1 cellular context compared by ENCODE assay signal in the genomic region with DNA sequence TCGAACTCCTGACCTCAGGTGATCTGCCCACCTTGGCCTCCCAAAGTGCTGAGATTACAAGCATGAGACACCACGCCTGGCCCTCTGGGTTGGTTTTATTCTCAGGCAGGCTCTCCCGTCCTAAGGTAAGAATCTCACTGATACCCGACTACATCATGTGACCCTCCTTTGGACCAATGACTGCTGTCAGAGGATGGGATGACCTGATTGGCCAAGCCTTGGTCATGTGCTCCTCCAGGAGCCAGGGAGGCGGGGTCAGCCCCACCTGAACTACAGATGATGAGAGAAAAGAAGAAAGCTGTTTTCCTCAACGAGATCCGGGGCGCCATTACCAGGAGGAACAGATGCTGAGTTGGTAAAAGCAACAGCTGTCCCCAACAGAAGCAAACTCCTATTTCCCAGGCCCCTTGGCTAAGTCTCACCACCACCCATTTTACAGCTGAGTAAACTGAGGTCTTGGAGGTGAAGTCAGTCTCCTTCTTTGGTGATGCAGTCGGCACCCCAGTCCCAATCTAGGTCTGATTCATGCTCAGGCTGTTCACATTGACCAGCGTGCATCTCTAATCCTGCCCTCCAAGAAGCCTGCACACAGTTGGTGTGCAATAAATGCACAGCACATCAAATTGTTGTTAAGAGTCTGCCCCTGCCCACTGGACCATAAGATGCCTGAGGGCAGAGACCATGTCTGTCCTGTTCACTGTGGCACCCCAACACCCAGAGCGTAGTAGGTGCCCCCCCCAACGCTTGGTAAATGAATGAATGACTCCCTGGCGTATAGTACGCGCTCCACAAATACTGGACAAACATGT.
TF ChIP-seq lines count a peak whose summit lies in the region.

No MANE protein-coding gene starts in this region.

TF ChIP-seq in K562, 482 proteins besides CTCF, POLR2A, EP300 and RAD21 (continued from another document and continues in another):
- peak; percentile 62; the same call in 1 of the 2 replicates for TF ChIP-seq TFAP4 (CRISPR knock-in tag; IDR thresholded peaks at IDR 0.05; ENCODE audit: borderline replicate concordance)
- peak; percentile 96 for TF ChIP-seq SMARCA5 (IDR thresholded peaks at IDR 0.05)
- peak; percentile 49 for TF ChIP-seq ASH1L (IDR thresholded peaks at IDR 0.05; ENCODE audit: borderline replicate concordance, low read depth, partially characterized antibody)
- TF ChIP-seq NFXL1 (CRISPR knock-in tag; IDR thresholded peaks at IDR 0.05) = no peak
- peak; percentile 92 for TF ChIP-seq TFE3 (CRISPR knock-in tag; IDR thresholded peaks at IDR 0.05)
- TF ChIP-seq MCM2 (IDR thresholded peaks at IDR 0.05; ENCODE audit: low read depth) = no peak
- 0 out of 2 replicates have a peak, but pooled peaks have one; percentile 11 for TF ChIP-seq KLF13 (tag; IDR thresholded peaks at IDR 0.05; ENCODE audit: borderline replicate concordance, low read depth)
- TF ChIP-seq TOE1 (IDR thresholded peaks at IDR 0.05; ENCODE audit: borderline replicate concordance) = peak; percentile 96
- no peak for TF ChIP-seq TOE1 (CRISPR knock-in tag; IDR thresholded peaks at IDR 0.05; ENCODE audit: borderline replicate concordance, low read depth)
- TF ChIP-seq ZBTB17 (CRISPR knock-in tag; IDR thresholded peaks at IDR 0.05) = no peak
- no peak for TF ChIP-seq NR4A1 (CRISPR knock-in tag; IDR thresholded peaks at IDR 0.05)
- TF ChIP-seq NR4A1 (tag; IDR thresholded peaks at IDR 0.05) = no peak
- 0 out of 2 replicates have a peak, but pooled peaks have one; percentile 60 for TF ChIP-seq HDGF (IDR thresholded peaks at IDR 0.05)
- no peak for TF ChIP-seq RNF219 (CRISPR knock-in tag; IDR thresholded peaks at IDR 0.05)
- TF ChIP-seq TSC22D4 (tag; IDR thresholded peaks at IDR 0.05) = no peak
- TF ChIP-seq NFYB (IDR thresholded peaks at IDR 0.05; ENCODE audit: extremely low read depth, insufficient read length) = peak; percentile 92
- TF ChIP-seq, protein P1, sequence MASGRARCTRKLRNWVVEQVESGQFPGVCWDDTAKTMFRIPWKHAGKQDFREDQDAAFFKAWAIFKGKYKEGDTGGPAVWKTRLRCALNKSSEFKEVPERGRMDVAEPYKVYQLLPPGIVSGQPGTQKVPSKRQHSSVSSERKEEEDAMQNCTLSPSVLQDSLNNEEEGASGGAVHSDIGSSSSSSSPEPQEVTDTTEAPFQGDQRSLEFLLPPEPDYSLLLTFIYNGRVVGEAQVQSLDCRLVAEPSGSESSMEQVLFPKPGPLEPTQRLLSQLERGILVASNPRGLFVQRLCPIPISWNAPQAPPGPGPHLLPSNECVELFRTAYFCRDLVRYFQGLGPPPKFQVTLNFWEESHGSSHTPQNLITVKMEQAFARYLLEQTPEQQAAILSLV (tag; IDR thresholded peaks at IDR 0.05) = no peak
- TF ChIP-seq HNRNPUL1 (IDR thresholded peaks at IDR 0.05; ENCODE audit: low read length) = no peak
- 0 out of 2 replicates have a peak, but pooled peaks have one; percentile 46 for TF ChIP-seq ZNF143 (CRISPR knock-in tag; IDR thresholded peaks at IDR 0.05)
- no peak for TF ChIP-seq ZFPM2 (CRISPR knock-in tag; IDR thresholded peaks at IDR 0.05)
- no peak for TF ChIP-seq ZNF507 (tag; conservative IDR thresholded peaks at IDR 0.05)
- TF ChIP-seq PCBP2 (IDR thresholded peaks at IDR 0.05; ENCODE audit: low read depth, low read length, poor library complexity, severe bottlenecking) = no peak
- TF ChIP-seq HMGXB4 (CRISPR knock-in tag; IDR thresholded peaks at IDR 0.05) = no peak
- peak; percentile 95 for TF ChIP-seq HDAC2 (IDR thresholded peaks at IDR 0.05)
- TF ChIP-seq EGR1 (conservative IDR thresholded peaks at IDR 0.05) = no peak
- peak; percentile 96 for TF ChIP-seq CHD4 (IDR thresholded peaks at IDR 0.05; ENCODE audit: insufficient read depth, insufficient replicate concordance, low read depth, low read length, poor library complexity, severe bottlenecking)
- TF ChIP-seq ELF2 (CRISPR knock-in tag; IDR thresholded peaks at IDR 0.05) = no peak
- 0 out of 4 replicates have a peak, but pooled peaks of 1 of the 2 experiments have one; percentile 19 for TF ChIP-seq FOXA3 (CRISPR knock-in tag; conservative IDR thresholded peaks at IDR 0.05 in 1 of 2, IDR thresholded peaks at IDR 0.05 in 1 of 2)
- TF ChIP-seq RBM25 (IDR thresholded peaks at IDR 0.05; ENCODE audit: low read depth, low read length, severe bottlenecking) = peak; percentile 96
- no peak for TF ChIP-seq ILF3 (IDR thresholded peaks at IDR 0.05; ENCODE audit: borderline replicate concordance)
- TF ChIP-seq HDAC6 (IDR thresholded peaks at IDR 0.05; ENCODE audit: low read depth, low read length) = no peak
- no peak for TF ChIP-seq HMG20A (CRISPR knock-in tag; conservative IDR thresholded peaks at IDR 0.05)
- no peak for TF ChIP-seq POLR2G (IDR thresholded peaks at IDR 0.05; ENCODE audit: low read depth, low read length)
- TF ChIP-seq LCOR (CRISPR knock-in tag; IDR thresholded peaks at IDR 0.05) = no peak
- no peak for TF ChIP-seq BDP1 (IDR thresholded peaks at IDR 0.05; ENCODE audit: insufficient read depth, insufficient read length)
- TF ChIP-seq HMGN3 (IDR thresholded peaks at IDR 0.05; ENCODE audit: borderline replicate concordance, extremely low read depth, insufficient read length, low read depth, low read length) = no peak
- TF ChIP-seq ZNF140 (CRISPR knock-in tag; IDR thresholded peaks at IDR 0.05) = no peak
- no peak for TF ChIP-seq PCBP1 (IDR thresholded peaks at IDR 0.05; ENCODE audit: low read depth, low read length, poor library complexity, severe bottlenecking)
- TF ChIP-seq, protein P2, sequence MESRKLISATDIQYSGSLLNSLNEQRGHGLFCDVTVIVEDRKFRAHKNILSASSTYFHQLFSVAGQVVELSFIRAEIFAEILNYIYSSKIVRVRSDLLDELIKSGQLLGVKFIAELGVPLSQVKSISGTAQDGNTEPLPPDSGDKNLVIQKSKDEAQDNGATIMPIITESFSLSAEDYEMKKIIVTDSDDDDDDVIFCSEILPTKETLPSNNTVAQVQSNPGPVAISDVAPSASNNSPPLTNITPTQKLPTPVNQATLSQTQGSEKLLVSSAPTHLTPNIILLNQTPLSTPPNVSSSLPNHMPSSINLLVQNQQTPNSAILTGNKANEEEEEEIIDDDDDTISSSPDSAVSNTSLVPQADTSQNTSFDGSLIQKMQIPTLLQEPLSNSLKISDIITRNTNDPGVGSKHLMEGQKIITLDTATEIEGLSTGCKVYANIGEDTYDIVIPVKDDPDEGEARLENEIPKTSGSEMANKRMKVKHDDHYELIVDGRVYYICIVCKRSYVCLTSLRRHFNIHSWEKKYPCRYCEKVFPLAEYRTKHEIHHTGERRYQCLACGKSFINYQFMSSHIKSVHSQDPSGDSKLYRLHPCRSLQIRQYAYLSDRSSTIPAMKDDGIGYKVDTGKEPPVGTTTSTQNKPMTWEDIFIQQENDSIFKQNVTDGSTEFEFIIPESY (CRISPR knock-in tag; IDR thresholded peaks at IDR 0.05) = peak; percentile 85
- TF ChIP-seq POLR2AphosphoS5 (IDR thresholded peaks at IDR 0.05; ENCODE audit: control insufficient read depth, insufficient read depth, low read depth, low read length) = no peak
- no peak for TF ChIP-seq ID3 (CRISPR knock-in tag; IDR thresholded peaks at IDR 0.05)
- no peak for TF ChIP-seq ID3 (tag; IDR thresholded peaks at IDR 0.05)
- no peak for TF ChIP-seq JUN (IDR thresholded peaks at IDR 0.05; ENCODE audit: borderline replicate concordance, low read depth, low read length)
- TF ChIP-seq JUN (CRISPR knock-in tag; IDR thresholded peaks at IDR 0.05; ENCODE audit: borderline replicate concordance) = no peak
- TF ChIP-seq ZNF146 (CRISPR knock-in tag; IDR thresholded peaks at IDR 0.05; ENCODE audit: unreplicated experiment) = no peak
- no peak for TF ChIP-seq ZNF124 (CRISPR knock-in tag; IDR thresholded peaks at IDR 0.05)
- TF ChIP-seq ZNF384 (IDR thresholded peaks at IDR 0.05; ENCODE audit: low read depth, low read length) = no peak
- TF ChIP-seq PHTF2 (CRISPR knock-in tag; IDR thresholded peaks at IDR 0.05) = no peak
- TF ChIP-seq ETV6 (IDR thresholded peaks at IDR 0.05; ENCODE audit: borderline replicate concordance in 1 of 2, low read depth in 2 of 2, low read length in 1 of 2) = no peak
- TF ChIP-seq ETV6 (CRISPR knock-in tag; IDR thresholded peaks at IDR 0.05; ENCODE audit: borderline replicate concordance) = no peak
- no peak for TF ChIP-seq ZNF696 (CRISPR knock-in tag; conservative IDR thresholded peaks at IDR 0.05)
- TF ChIP-seq, protein P3, sequence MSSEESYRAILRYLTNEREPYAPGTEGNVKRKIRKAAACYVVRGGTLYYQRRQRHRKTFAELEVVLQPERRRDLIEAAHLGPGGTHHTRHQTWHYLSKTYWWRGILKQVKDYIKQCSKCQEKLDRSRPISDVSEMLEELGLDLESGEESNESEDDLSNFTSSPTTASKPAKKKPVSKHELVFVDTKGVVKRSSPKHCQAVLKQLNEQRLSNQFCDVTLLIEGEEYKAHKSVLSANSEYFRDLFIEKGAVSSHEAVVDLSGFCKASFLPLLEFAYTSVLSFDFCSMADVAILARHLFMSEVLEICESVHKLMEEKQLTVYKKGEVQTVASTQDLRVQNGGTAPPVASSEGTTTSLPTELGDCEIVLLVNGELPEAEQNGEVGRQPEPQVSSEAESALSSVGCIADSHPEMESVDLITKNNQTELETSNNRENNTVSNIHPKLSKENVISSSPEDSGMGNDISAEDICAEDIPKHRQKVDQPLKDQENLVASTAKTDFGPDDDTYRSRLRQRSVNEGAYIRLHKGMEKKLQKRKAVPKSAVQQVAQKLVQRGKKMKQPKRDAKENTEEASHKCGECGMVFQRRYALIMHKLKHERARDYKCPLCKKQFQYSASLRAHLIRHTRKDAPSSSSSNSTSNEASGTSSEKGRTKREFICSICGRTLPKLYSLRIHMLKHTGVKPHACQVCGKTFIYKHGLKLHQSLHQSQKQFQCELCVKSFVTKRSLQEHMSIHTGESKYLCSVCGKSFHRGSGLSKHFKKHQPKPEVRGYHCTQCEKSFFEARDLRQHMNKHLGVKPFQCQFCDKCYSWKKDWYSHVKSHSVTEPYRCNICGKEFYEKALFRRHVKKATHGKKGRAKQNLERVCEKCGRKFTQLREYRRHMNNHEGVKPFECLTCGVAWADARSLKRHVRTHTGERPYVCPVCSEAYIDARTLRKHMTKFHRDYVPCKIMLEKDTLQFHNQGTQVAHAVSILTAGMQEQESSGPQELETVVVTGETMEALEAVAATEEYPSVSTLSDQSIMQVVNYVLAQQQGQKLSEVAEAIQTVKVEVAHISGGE (CRISPR knock-in tag; IDR thresholded peaks at IDR 0.05) = no peak
- TF ChIP-seq ESRRA (IDR thresholded peaks at IDR 0.05; ENCODE audit: borderline replicate concordance, low read depth) = peak; percentile 72
- TF ChIP-seq ZNF274 (IDR thresholded peaks at IDR 0.05; ENCODE audit: borderline replicate concordance, low read depth, low read length) = no peak
- no peak for TF ChIP-seq NFIC (IDR thresholded peaks at IDR 0.05)
- TF ChIP-seq ZKSCAN1 (IDR thresholded peaks at IDR 0.05; ENCODE audit: low read depth, low read length) = no peak
- TF ChIP-seq TEAD4 (IDR thresholded peaks at IDR 0.05; ENCODE audit: low read length) = no peak
- TF ChIP-seq TEAD4 (CRISPR knock-in tag; IDR thresholded peaks at IDR 0.05; ENCODE audit: borderline replicate concordance) = 0 out of 2 replicates have a peak, but pooled peaks have one; percentile 37
- no peak for TF ChIP-seq CBX5 (IDR thresholded peaks at IDR 0.05; ENCODE audit: borderline replicate concordance, low read depth)
- no peak for TF ChIP-seq MCM3 (IDR thresholded peaks at IDR 0.05)
